Comparison of ENCODE assay signal across 3 cellular contexts in the genomic region with DNA sequence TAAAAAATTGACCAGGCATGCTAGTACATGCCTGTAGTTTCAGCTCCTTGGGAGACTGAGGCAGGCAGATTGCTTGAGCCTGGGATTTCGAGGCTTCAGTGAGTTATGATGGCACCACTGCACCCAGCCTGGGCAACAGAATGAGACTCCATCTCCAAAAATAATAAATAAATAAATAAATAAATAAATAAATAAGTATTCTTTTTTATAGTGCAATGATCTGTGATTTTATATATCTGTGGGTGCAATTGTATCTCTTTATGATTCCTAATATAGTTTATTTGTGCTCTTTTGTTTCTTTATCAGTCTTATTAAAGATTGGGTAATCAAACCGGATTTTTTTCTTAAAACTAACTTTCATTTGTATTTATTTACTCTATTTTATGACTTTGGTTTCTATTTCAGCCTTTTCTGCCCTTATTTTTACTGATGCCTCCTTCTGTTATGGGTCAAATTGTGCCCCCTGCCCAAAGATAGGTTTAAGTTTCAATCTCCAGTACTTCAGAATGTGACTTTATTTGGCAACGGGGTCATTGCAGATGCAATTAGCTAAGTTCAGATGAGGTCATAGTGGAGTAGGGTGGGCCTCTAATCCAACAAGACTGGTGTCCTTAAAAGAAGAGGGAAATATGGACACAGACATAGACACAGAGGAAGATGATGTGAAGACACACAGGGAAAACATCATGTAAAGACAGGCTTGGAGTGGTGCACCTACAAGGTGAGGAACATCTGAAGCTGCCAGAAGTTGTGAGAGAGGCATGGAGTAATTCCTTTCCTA.
TF ChIP-seq lines count a peak whose summit lies in the region.

No MANE protein-coding gene starts in this region.

TF ChIP-seq in GM23338, 12 proteins besides CTCF, POLR2A, EP300 and RAD21 (continues in another document):
- TF ChIP-seq, protein P1, sequence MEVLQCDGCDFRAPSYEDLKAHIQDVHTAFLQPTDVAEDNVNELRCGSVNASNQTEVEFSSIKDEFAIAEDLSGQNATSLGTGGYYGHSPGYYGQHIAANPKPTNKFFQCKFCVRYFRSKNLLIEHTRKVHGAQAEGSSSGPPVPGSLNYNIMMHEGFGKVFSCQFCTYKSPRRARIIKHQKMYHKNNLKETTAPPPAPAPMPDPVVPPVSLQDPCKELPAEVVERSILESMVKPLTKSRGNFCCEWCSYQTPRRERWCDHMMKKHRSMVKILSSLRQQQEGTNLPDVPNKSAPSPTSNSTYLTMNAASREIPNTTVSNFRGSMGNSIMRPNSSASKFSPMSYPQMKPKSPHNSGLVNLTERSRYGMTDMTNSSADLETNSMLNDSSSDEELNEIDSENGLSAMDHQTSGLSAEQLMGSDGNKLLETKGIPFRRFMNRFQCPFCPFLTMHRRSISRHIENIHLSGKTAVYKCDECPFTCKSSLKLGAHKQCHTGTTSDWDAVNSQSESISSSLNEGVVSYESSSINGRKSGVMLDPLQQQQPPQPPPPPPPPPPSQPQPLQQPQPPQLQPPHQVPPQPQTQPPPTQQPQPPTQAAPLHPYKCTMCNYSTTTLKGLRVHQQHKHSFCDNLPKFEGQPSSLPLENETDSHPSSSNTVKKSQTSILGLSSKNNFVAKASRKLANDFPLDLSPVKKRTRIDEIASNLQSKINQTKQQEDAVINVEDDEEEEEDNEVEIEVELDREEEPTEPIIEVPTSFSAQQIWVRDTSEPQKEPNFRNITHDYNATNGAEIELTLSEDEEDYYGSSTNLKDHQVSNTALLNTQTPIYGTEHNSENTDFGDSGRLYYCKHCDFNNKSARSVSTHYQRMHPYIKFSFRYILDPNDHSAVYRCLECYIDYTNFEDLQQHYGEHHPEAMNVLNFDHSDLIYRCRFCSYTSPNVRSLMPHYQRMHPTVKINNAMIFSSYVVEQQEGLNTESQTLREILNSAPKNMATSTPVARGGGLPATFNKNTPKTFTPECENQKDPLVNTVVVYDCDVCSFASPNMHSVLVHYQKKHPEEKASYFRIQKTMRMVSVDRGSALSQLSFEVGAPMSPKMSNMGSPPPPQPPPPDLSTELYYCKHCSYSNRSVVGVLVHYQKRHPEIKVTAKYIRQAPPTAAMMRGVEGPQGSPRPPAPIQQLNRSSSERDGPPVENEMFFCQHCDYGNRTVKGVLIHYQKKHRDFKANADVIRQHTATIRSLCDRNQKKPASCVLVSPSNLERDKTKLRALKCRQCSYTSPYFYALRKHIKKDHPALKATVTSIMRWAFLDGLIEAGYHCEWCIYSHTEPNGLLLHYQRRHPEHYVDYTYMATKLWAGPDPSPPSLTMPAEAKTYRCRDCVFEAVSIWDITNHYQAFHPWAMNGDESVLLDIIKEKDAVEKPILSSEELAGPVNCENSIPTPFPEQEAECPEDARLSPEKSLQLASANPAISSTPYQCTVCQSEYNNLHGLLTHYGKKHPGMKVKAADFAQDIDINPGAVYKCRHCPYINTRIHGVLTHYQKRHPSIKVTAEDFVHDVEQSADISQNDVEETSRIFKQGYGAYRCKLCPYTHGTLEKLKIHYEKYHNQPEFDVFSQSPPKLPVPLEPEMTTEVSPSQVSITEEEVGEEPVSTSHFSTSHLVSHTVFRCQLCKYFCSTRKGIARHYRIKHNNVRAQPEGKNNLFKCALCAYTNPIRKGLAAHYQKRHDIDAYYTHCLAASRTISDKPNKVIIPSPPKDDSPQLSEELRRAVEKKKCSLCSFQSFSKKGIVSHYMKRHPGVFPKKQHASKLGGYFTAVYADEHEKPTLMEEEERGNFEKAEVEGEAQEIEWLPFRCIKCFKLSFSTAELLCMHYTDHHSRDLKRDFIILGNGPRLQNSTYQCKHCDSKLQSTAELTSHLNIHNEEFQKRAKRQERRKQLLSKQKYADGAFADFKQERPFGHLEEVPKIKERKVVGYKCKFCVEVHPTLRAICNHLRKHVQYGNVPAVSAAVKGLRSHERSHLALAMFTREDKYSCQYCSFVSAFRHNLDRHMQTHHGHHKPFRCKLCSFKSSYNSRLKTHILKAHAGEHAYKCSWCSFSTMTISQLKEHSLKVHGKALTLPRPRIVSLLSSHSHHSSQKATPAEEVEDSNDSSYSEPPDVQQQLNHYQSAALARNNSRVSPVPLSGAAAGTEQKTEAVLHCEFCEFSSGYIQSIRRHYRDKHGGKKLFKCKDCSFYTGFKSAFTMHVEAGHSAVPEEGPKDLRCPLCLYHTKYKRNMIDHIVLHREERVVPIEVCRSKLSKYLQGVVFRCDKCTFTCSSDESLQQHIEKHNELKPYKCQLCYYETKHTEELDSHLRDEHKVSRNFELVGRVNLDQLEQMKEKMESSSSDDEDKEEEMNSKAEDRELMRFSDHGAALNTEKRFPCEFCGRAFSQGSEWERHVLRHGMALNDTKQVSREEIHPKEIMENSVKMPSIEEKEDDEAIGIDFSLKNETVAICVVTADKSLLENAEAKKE (CRISPR knock-in tag; IDR thresholded peaks at IDR 0.05): no peak
- no peak for TF ChIP-seq NANOG (IDR thresholded peaks at IDR 0.05; ENCODE audit: borderline replicate concordance)

TF ChIP-seq in HEK293, 187 proteins besides CTCF, POLR2A, EP300 and RAD21 (continues in another document):
- no peak for TF ChIP-seq ZIC2 (tag by site-specific recombination; IDR thresholded peaks at IDR 0.05)
- TF ChIP-seq ZNF549 (tag by site-specific recombination; IDR thresholded peaks at IDR 0.05): no peak
- no peak for TF ChIP-seq ZNF768 (tag by site-specific recombination; IDR thresholded peaks at IDR 0.05)
- TF ChIP-seq ZNF560 (tag by site-specific recombination; IDR thresholded peaks at IDR 0.05; ENCODE audit: borderline replicate concordance): peak; percentile 15; the same call in 1 of the 2 replicates
- TF ChIP-seq, protein P2, sequence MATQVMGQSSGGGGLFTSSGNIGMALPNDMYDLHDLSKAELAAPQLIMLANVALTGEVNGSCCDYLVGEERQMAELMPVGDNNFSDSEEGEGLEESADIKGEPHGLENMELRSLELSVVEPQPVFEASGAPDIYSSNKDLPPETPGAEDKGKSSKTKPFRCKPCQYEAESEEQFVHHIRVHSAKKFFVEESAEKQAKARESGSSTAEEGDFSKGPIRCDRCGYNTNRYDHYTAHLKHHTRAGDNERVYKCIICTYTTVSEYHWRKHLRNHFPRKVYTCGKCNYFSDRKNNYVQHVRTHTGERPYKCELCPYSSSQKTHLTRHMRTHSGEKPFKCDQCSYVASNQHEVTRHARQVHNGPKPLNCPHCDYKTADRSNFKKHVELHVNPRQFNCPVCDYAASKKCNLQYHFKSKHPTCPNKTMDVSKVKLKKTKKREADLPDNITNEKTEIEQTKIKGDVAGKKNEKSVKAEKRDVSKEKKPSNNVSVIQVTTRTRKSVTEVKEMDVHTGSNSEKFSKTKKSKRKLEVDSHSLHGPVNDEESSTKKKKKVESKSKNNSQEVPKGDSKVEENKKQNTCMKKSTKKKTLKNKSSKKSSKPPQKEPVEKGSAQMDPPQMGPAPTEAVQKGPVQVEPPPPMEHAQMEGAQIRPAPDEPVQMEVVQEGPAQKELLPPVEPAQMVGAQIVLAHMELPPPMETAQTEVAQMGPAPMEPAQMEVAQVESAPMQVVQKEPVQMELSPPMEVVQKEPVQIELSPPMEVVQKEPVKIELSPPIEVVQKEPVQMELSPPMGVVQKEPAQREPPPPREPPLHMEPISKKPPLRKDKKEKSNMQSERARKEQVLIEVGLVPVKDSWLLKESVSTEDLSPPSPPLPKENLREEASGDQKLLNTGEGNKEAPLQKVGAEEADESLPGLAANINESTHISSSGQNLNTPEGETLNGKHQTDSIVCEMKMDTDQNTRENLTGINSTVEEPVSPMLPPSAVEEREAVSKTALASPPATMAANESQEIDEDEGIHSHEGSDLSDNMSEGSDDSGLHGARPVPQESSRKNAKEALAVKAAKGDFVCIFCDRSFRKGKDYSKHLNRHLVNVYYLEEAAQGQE (tag by site-specific recombination; IDR thresholded peaks at IDR 0.05): peak; percentile 24; the same call in 1 of the 2 replicates
- TF ChIP-seq ZNF623 (tag by site-specific recombination; IDR thresholded peaks at IDR 0.05): peak; percentile 51
- 0 out of 2 replicates have a peak, but pooled peaks have one; percentile 32 for TF ChIP-seq ZXDB (tag by site-specific recombination; IDR thresholded peaks at IDR 0.05)
- TF ChIP-seq, protein P3, sequence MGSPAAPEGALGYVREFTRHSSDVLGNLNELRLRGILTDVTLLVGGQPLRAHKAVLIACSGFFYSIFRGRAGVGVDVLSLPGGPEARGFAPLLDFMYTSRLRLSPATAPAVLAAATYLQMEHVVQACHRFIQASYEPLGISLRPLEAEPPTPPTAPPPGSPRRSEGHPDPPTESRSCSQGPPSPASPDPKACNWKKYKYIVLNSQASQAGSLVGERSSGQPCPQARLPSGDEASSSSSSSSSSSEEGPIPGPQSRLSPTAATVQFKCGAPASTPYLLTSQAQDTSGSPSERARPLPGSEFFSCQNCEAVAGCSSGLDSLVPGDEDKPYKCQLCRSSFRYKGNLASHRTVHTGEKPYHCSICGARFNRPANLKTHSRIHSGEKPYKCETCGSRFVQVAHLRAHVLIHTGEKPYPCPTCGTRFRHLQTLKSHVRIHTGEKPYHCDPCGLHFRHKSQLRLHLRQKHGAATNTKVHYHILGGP (tag by site-specific recombination; IDR thresholded peaks at IDR 0.05): no peak
- 0 out of 2 replicates have a peak, but pooled peaks have one; percentile 27 for TF ChIP-seq ZNF433 (tag by site-specific recombination; IDR thresholded peaks at IDR 0.05; ENCODE audit: low read depth)

TF ChIP-seq in H1, 55 proteins besides CTCF, POLR2A, EP300 and RAD21 (continues in another document):
- no peak for TF ChIP-seq JUN (IDR thresholded peaks at IDR 0.05; ENCODE audit: low read depth, low read length)
- TF ChIP-seq, protein P4, sequence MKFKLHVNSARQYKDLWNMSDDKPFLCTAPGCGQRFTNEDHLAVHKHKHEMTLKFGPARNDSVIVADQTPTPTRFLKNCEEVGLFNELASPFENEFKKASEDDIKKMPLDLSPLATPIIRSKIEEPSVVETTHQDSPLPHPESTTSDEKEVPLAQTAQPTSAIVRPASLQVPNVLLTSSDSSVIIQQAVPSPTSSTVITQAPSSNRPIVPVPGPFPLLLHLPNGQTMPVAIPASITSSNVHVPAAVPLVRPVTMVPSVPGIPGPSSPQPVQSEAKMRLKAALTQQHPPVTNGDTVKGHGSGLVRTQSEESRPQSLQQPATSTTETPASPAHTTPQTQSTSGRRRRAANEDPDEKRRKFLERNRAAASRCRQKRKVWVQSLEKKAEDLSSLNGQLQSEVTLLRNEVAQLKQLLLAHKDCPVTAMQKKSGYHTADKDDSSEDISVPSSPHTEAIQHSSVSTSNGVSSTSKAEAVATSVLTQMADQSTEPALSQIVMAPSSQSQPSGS (IDR thresholded peaks at IDR 0.05; ENCODE audit: low read length): no peak
- TF ChIP-seq POU5F1 (IDR thresholded peaks at IDR 0.05; ENCODE audit: low read depth, low read length): no peak
- TF ChIP-seq, protein P5, sequence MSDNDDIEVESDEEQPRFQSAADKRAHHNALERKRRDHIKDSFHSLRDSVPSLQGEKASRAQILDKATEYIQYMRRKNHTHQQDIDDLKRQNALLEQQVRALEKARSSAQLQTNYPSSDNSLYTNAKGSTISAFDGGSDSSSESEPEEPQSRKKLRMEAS (IDR thresholded peaks at IDR 0.05): no peak
- no peak for TF ChIP-seq CREB1 (IDR thresholded peaks at IDR 0.05)
- no peak for TF ChIP-seq RXRA (IDR thresholded peaks at IDR 0.05; ENCODE audit: insufficient read depth, low read depth, low read length)
- TF ChIP-seq, protein P6, sequence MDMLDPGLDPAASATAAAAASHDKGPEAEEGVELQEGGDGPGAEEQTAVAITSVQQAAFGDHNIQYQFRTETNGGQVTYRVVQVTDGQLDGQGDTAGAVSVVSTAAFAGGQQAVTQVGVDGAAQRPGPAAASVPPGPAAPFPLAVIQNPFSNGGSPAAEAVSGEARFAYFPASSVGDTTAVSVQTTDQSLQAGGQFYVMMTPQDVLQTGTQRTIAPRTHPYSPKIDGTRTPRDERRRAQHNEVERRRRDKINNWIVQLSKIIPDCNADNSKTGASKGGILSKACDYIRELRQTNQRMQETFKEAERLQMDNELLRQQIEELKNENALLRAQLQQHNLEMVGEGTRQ (IDR thresholded peaks at IDR 0.05; ENCODE audit: low read length): no peak
- TF ChIP-seq BACH1 (IDR thresholded peaks at IDR 0.05; ENCODE audit: low read length): no peak
- no peak for TF ChIP-seq TEAD4 (IDR thresholded peaks at IDR 0.05; ENCODE audit: low read depth, low read length)
- no peak for TF ChIP-seq NRF1 (IDR thresholded peaks at IDR 0.05; ENCODE audit: low read depth, low read length)
- TF ChIP-seq ASH2L (IDR thresholded peaks at IDR 0.05; ENCODE audit: low read length): no peak
- TF ChIP-seq RFX5 (IDR thresholded peaks at IDR 0.05; ENCODE audit: borderline replicate concordance, low read depth, low read length): no peak
- TF ChIP-seq SUZ12 (IDR thresholded peaks at IDR 0.05; ENCODE audit: low read length): no peak
- TF ChIP-seq, protein P7, sequence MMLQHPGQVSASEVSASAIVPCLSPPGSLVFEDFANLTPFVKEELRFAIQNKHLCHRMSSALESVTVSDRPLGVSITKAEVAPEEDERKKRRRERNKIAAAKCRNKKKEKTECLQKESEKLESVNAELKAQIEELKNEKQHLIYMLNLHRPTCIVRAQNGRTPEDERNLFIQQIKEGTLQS (IDR thresholded peaks at IDR 0.05; ENCODE audit: insufficient read depth, low read depth, low read length): no peak
- TF ChIP-seq TCF12 (IDR thresholded peaks at IDR 0.05; ENCODE audit: low read depth, low read length): no peak
